Comparison of ENCODE assay signal across 13 cellular contexts in genomic region chrX:133402042-133402453, GRCh38. TPM values are rescaled to one million over a fixed set of nuclear protein-coding genes. Genes with fewer than 3 reads are reported as not detected.
DNase-seq lines count a peak whose midpoint lies in the region; ATAC-seq and TF ChIP-seq lines count a peak whose summit lies in the region.
"Had no signal": no experiment of that assay in that cellular context is flagged by ENCODE, and none has a peak within 500 bp of the region (broad histone marks: within the 10 kb centered on the region; RNA-seq: fewer than 3 reads in every experiment).

No MANE protein-coding gene starts in this region.

- H3K4ac ChIP-seq in mesendoderm (ENCODE audit: low read depth, low read length) = no peak overlapping the region

- H3K9me3 Mint-ChIP-seq in effector memory CD8-positive, alpha-beta T cell = no peaks in the 10 kb centered on the region
- no peaks in the 10 kb centered on the region for H3K9me3 Mint-ChIP-seq in activated CD4-positive, alpha-beta memory T cell treated with anti-CD3 and anti-CD28 coated beads, Interleukin-2, amount 10 ng/mL, durations not matched to agents 7 days and 5 days

- WGBS in mesendoderm (ENCODE audit: extremely low coverage, insufficient coverage, low lambda C conversion rate) = no CpG with 5 or more reads among the region's 2 CpGs

- H3K79me2 ChIP-seq in mesendoderm (ENCODE audit: control insufficient read depth, insufficient read depth, low read length) = peaks cover 68% of the 10 kb centered on the region

- peak overlapping the region; percentile 42 for H3K56ac ChIP-seq in mesendoderm (ENCODE audit: low read length)

- H3K4me2 ChIP-seq in mesendoderm (ENCODE audit: low read length) = no peak overlapping the region
- H3K4me2 ChIP-seq: BLaER1 had no signal

- H3K4me3 ChIP-seq in AG04449 (ENCODE audit: low read depth, low read length) (no peak overlapping the region), brain microvascular endothelial cell (ENCODE audit: low read depth, low read length) (no peak overlapping the region), mesendoderm (ENCODE audit: low read length) (no peak overlapping the region)
- H3K4me3 ChIP-seq: BLaER1, cardiac muscle cell had no signal

- no peak overlapping the region for H2BK120ac ChIP-seq in mesendoderm (ENCODE audit: low read depth, low read length)

- H3K18ac ChIP-seq in mesendoderm (ENCODE audit: low read length) = no peak overlapping the region

- ATAC-seq in GM21619 (IDR thresholded peaks at IDR 0.05; ENCODE audit: unreplicated experiment) = no peak
- no peak for ATAC-seq in effector memory CD8-positive, alpha-beta T cell (replicated peaks)

- CTCF ChIA-PET in AG04449 (lab: Yijun Ruan, JAX) = no interaction called here
- CTCF ChIA-PET in activated CD4-positive, alpha-beta memory T cell treated with anti-CD3 and anti-CD28 coated beads, Interleukin-2, amount 10 ng/mL, durations not matched to agents 7 days and 5 days (lab: Charles Lee) = no interaction called here

- POLR2A ChIA-PET in AG04449 (lab: Yijun Ruan, JAX) = no interaction called here
- POLR2A ChIA-PET in activated CD4-positive, alpha-beta memory T cell treated with anti-CD3 and anti-CD28 coated beads, Interleukin-2, amount 10 ng/mL, durations not matched to agents 7 days and 5 days (lab: Charles Lee) = no interaction called here

- H4K5ac ChIP-seq in mesendoderm (ENCODE audit: low read length) = no peak overlapping the region

- no peaks in the 10 kb centered on the region for H3K79me1 ChIP-seq in mesendoderm (ENCODE audit: low read length)

- H4K8ac ChIP-seq in mesendoderm (ENCODE audit: low read depth, low read length) = no peak overlapping the region

- H3K27me3 ChIP-seq in brain microvascular endothelial cell (replicated peaks) = no peaks in the 10 kb centered on the region
- no peaks in the 10 kb centered on the region for H3K27me3 ChIP-seq in mesendoderm (ENCODE audit: insufficient read depth, low read length, poor library complexity)
- H3K27me3 ChIP-seq: cardiac muscle cell had no signal

- no peaks in the 10 kb centered on the region for H3K4me1 ChIP-seq in mesendoderm (ENCODE audit: control insufficient read depth, low read depth, low read length)
- H3K4me1 ChIP-seq: BLaER1 had no signal

- no peak overlapping the region for H2AK5ac ChIP-seq in mesendoderm (ENCODE audit: low read length)

- in situ Hi-C loops in brain microvascular endothelial cell (cut with HindIII; ENCODE audit: low pct_ligation_motif_present, low sequenced_read_pairs) = no loop called here

- TF ChIP-seq CTCF in AG04449 (IDR thresholded peaks at IDR 0.05; ENCODE audit: insufficient read depth, low read length, missing control alignments) (no peak), brain microvascular endothelial cell (IDR thresholded peaks at IDR 0.05; ENCODE audit: low read depth, low read length, missing control alignments) (no peak)

- H3K4me1 Mint-ChIP-seq in effector memory CD8-positive, alpha-beta T cell (ENCODE audit: low read depth in 2 of 2) = no peaks in the 10 kb centered on the region
- H3K4me1 Mint-ChIP-seq in activated CD4-positive, alpha-beta memory T cell treated with anti-CD3 and anti-CD28 coated beads, Interleukin-2, amount 10 ng/mL, durations not matched to agents 7 days and 5 days = peaks cover 4% of the 10 kb centered on the region

- H3K36me3 Mint-ChIP-seq in effector memory CD8-positive, alpha-beta T cell (ENCODE audit: insufficient read depth) = no peaks in the 10 kb centered on the region
- H3K36me3 Mint-ChIP-seq in activated CD4-positive, alpha-beta memory T cell treated with anti-CD3 and anti-CD28 coated beads, Interleukin-2, amount 10 ng/mL, durations not matched to agents 7 days and 5 days (ENCODE audit: low read depth) = no peaks in the 10 kb centered on the region

- H2BK5ac ChIP-seq in mesendoderm (ENCODE audit: low read length) = no peak overlapping the region

- no peak overlapping the region for H3K9ac ChIP-seq in mesendoderm (ENCODE audit: low read length)
- H3K9ac ChIP-seq: BLaER1 had no signal

- DNase-seq in AG04449 (ENCODE audit: low read depth, low spot score) (peak; percentile 28), HT1080 (ENCODE audit: low read depth) (peak; percentile 26), brain microvascular endothelial cell (peak; percentile 43), mesendoderm (no peak), DMS79 (lab: John Stamatoyannopoulos, UW) (no peak)
- no peak for DNase-seq in effector memory CD8-positive, alpha-beta T cell
- no peak for DNase-seq in activated CD4-positive, alpha-beta memory T cell treated with anti-CD3 and anti-CD28 coated beads, Interleukin-2, amount 10 ng/mL, durations not matched to agents 7 days and 5 days
- DNase-seq: H7, NCI-H2081 had no signal

- H3K4me3 Mint-ChIP-seq in effector memory CD8-positive, alpha-beta T cell = no peak overlapping the region
- no peak overlapping the region for H3K4me3 Mint-ChIP-seq in activated CD4-positive, alpha-beta memory T cell treated with anti-CD3 and anti-CD28 coated beads, Interleukin-2, amount 10 ng/mL, durations not matched to agents 7 days and 5 days

- H3K23ac ChIP-seq in mesendoderm (ENCODE audit: low read length) = no peak overlapping the region

- H3K36me3 ChIP-seq in brain microvascular endothelial cell (replicated peaks) (no peaks in the 10 kb centered on the region), mesendoderm (ENCODE audit: control insufficient read depth, insufficient read depth, low read length) (no peaks in the 10 kb centered on the region)
- H3K36me3 ChIP-seq: BLaER1, cardiac muscle cell had no signal

- H2BK15ac ChIP-seq in mesendoderm (replicated peaks; ENCODE audit: low read depth) = no peak overlapping the region

- H3K27me3 Mint-ChIP-seq in effector memory CD8-positive, alpha-beta T cell = no peaks in the 10 kb centered on the region
- peaks cover 3% of the 10 kb centered on the region for H3K27me3 Mint-ChIP-seq in activated CD4-positive, alpha-beta memory T cell treated with anti-CD3 and anti-CD28 coated beads, Interleukin-2, amount 10 ng/mL, durations not matched to agents 7 days and 5 days

- H3K27ac ChIP-seq in brain microvascular endothelial cell (no peak overlapping the region), mesendoderm (ENCODE audit: low read depth, low read length) (no peak overlapping the region)
- H3K27ac ChIP-seq: BLaER1, cardiac muscle cell had no signal

- no peak overlapping the region for H3K27ac Mint-ChIP-seq in effector memory CD8-positive, alpha-beta T cell
- H3K27ac Mint-ChIP-seq in activated CD4-positive, alpha-beta memory T cell treated with anti-CD3 and anti-CD28 coated beads, Interleukin-2, amount 10 ng/mL, durations not matched to agents 7 days and 5 days = no peak overlapping the region

RNA-seq across cellular contexts. Expression of gene GPC4, which starts 13.2 kb away (rescaled TPM):
- 0.29 and 0.30 TPM in 2 replicates for total RNA-seq in HT1080 (2014; rRNA removed; shearing (Covaris generic))
- 1.6 and 1.9 TPM in 2 replicates for polyA plus RNA-seq in HT1080 (2015; cell fraction: cytosol; rRNA removed)
- 5.5 and 6.4 TPM in 2 replicates for polyA plus RNA-seq in HT1080 (2015; cell fraction: nucleus; rRNA removed)
- 160 TPM for polyA plus RNA-seq in mesendoderm (2013, experiment 1 of 2)
- 168 TPM for polyA plus RNA-seq in mesendoderm (2013, experiment 2 of 2)
- not detected for total RNA-seq in activated CD4-positive, alpha-beta memory T cell treated with anti-CD3 and anti-CD28 coated beads, Interleukin-2, amount 10 ng/mL, durations not matched to agents 7 days and 5 days
- total RNA-seq: T-helper 1 cell treated with Interleukin-12 subunit alpha and Interleukin-12 subunit beta and Interleukin-4 antibody, amounts not matched to agents 30 ng/mL and 1 ng/mL, for 36 hours had no signal

Comparison
In these comparisons a context has a peak if more than half of its experiments do, and no peak if none do; other contexts are left out.
1. DNase-seq: peak in AG04449 (single experiment), HT1080 (single experiment) and brain microvascular endothelial cell (single experiment); none in mesendoderm (single experiment), DMS79 (single experiment), effector memory CD8-positive, alpha-beta T cell (0 of 3) and activated CD4-positive, alpha-beta memory T cell treated with anti-CD3 and anti-CD28 coated beads, Interleukin-2, amount 10 ng/mL, durations not matched to agents 7 days and 5 days (single experiment).